24 cellular contexts compared by ENCODE assay signal in genomic region chr15:66129561-66129960, GRCh38.
"Had no signal": no experiment of that assay in that cellular context is flagged by ENCODE, and none has a peak within 500 bp of the region (broad histone marks: within the 10 kb centered on the region; RNA-seq: fewer than 3 reads in every experiment).

No MANE protein-coding gene starts in this region.

- H3K36me3 ChIP-seq: brain microvascular endothelial cell, left lung, neural progenitor cell, thyroid gland, vagina had no signal

- H3K4me1 Mint-ChIP-seq: activated naive CD8-positive, alpha-beta T cell treated with anti-CD3 and anti-CD28 coated beads, Interleukin-2, amount 50 U/mL, for 24 hours; naive thymus-derived CD4-positive, alpha-beta T cell had no signal

- H3K27ac ChIP-seq: brain microvascular endothelial cell, left lung, neural progenitor cell, psoas muscle, thyroid gland, vagina had no signal

- H3K27me3 Mint-ChIP-seq: stimulated activated naive CD8-positive, alpha-beta T cell treated with anti-CD3 and anti-CD28 coated beads, Interleukin-15, Interleukin-2, amounts not matched to agents 100 ng/mL and 50 ng/mL, for 24 hours had no signal

- H3K27ac Mint-ChIP-seq: activated CD8-positive, alpha-beta T cell treated with anti-CD3 and anti-CD28 coated beads, Interleukin-2, amount 10 ng/mL, durations not matched to agents 7 days and 5 days; activated naive CD8-positive, alpha-beta T cell treated with anti-CD3 and anti-CD28 coated beads, Interleukin-2, amount 50 U/mL, for 24 hours; activated T-helper 1 cell treated with anti-CD3 and anti-CD28 coated beads, Interleukin-12 subunit alpha, Interleukin-12 subunit beta, Interleukin-2, Interleukin-4 antibody, amounts not matched to agents 30 ng/mL and 10 ng/mL and 1 ng/mL, durations not matched to agents 14 hours and 24 hours and 36 hours; effector memory CD8-positive, alpha-beta T cell; naive thymus-derived CD4-positive, alpha-beta T cell; neural progenitor cell; stimulated activated naive CD8-positive, alpha-beta T cell treated with anti-CD3 and anti-CD28 coated beads, Interleukin-15, Interleukin-2, amounts not matched to agents 100 ng/mL and 50 ng/mL, for 24 hours had no signal

- H3K4me1 ChIP-seq: psoas muscle, vagina had no signal

- H3K9me3 Mint-ChIP-seq: activated naive CD8-positive, alpha-beta T cell treated with anti-CD3 and anti-CD28 coated beads, Interleukin-2, amount 50 U/mL, for 24 hours; activated T-helper 1 cell treated with anti-CD3 and anti-CD28 coated beads, Interleukin-12 subunit alpha, Interleukin-12 subunit beta, Interleukin-2, Interleukin-4 antibody, amounts not matched to agents 30 ng/mL and 10 ng/mL and 1 ng/mL, durations not matched to agents 14 hours and 24 hours and 36 hours; effector memory CD8-positive, alpha-beta T cell; naive thymus-derived CD4-positive, alpha-beta T cell; neural progenitor cell; stimulated activated naive CD8-positive, alpha-beta T cell treated with anti-CD3 and anti-CD28 coated beads, Interleukin-15, Interleukin-2, amounts not matched to agents 100 ng/mL and 50 ng/mL, for 24 hours had no signal

- ATAC-seq: activated CD4-positive, CD25-positive, alpha-beta regulatory T cell treated with anti-CD3 and anti-CD28 coated beads, Interleukin-2, amount 50 U/mL, for 24 hours; activated CD8-positive, alpha-beta T cell treated with anti-CD3 and anti-CD28 coated beads, Interleukin-2, amount 10 ng/mL, durations not matched to agents 7 days and 5 days; activated naive CD8-positive, alpha-beta T cell treated with anti-CD3 and anti-CD28 coated beads, Interleukin-2, amount 50 U/mL, for 24 hours; effector memory CD8-positive, alpha-beta T cell; left lung; naive thymus-derived CD4-positive, alpha-beta T cell; psoas muscle; right cardiac atrium had no signal

- H3K4me3 Mint-ChIP-seq: activated CD8-positive, alpha-beta T cell treated with anti-CD3 and anti-CD28 coated beads, Interleukin-2, amount 10 ng/mL, durations not matched to agents 7 days and 5 days; activated naive CD8-positive, alpha-beta T cell treated with anti-CD3 and anti-CD28 coated beads, Interleukin-2, amount 50 U/mL, for 24 hours; activated T-helper 1 cell treated with anti-CD3 and anti-CD28 coated beads, Interleukin-12 subunit alpha, Interleukin-12 subunit beta, Interleukin-2, Interleukin-4 antibody, amounts not matched to agents 30 ng/mL and 10 ng/mL and 1 ng/mL, durations not matched to agents 14 hours and 24 hours and 36 hours; effector memory CD8-positive, alpha-beta T cell; naive thymus-derived CD4-positive, alpha-beta T cell; neural progenitor cell; stimulated activated naive CD8-positive, alpha-beta T cell treated with anti-CD3 and anti-CD28 coated beads, Interleukin-15, Interleukin-2, amounts not matched to agents 100 ng/mL and 50 ng/mL, for 24 hours had no signal

- H3K9ac ChIP-seq: neural progenitor cell had no signal

- H2AFZ ChIP-seq: neural progenitor cell had no signal

- H3K4me3 ChIP-seq: left lung, lung, neural progenitor cell, psoas muscle, thyroid gland, vagina had no signal

- H3K36me3 Mint-ChIP-seq: naive thymus-derived CD4-positive, alpha-beta T cell; neural progenitor cell had no signal

- H3K27me3 ChIP-seq: neural progenitor cell, thyroid gland, vagina had no signal

- DNase-seq: activated CD4-positive, alpha-beta T cell treated with anti-CD3 and anti-CD28 coated beads, Interleukin-2, amount 50 U/mL, for 1 hour; activated CD8-positive, alpha-beta T cell treated with anti-CD3 and anti-CD28 coated beads, Interleukin-2, amount 10 ng/mL, durations not matched to agents 7 days and 5 days; activated gamma-delta T cell; activated naive CD4-positive, alpha-beta T cell treated with anti-CD3 and anti-CD28 coated beads, Interleukin-2, amount 50 U/mL, for 16 hours; activated naive CD8-positive, alpha-beta T cell treated with anti-CD3 and anti-CD28 coated beads, Interleukin-2, amount 50 U/mL, for 24 hours; anterior cingulate cortex; brain microvascular endothelial cell; central memory CD4-positive, alpha-beta T cell; effector memory CD8-positive, alpha-beta T cell; kidney; left lung; naive thymus-derived CD4-positive, alpha-beta T cell; psoas muscle; right cardiac atrium; stimulated activated CD4-positive, alpha-beta T cell treated with anti-CD3 and anti-CD28 coated beads, Interleukin-12 subunit alpha, Interleukin-12 subunit beta, amount 100 ng/mL, for 4 hours; stimulated activated CD4-positive, alpha-beta T cell treated with anti-CD3 and anti-CD28 coated beads, Interleukin-1b, Interleukin-23, amount 100 ng/mL, for 48 hours; thyroid gland had no signal

- H3K9me3 ChIP-seq: left lung, psoas muscle, thyroid gland, vagina had no signal

- FAIRE-seq: colon, kidney had no signal

- H3K4me2 ChIP-seq: neural progenitor cell had no signal
